Comparison of ENCODE assay signal across 8 cellular contexts in the genomic region with DNA sequence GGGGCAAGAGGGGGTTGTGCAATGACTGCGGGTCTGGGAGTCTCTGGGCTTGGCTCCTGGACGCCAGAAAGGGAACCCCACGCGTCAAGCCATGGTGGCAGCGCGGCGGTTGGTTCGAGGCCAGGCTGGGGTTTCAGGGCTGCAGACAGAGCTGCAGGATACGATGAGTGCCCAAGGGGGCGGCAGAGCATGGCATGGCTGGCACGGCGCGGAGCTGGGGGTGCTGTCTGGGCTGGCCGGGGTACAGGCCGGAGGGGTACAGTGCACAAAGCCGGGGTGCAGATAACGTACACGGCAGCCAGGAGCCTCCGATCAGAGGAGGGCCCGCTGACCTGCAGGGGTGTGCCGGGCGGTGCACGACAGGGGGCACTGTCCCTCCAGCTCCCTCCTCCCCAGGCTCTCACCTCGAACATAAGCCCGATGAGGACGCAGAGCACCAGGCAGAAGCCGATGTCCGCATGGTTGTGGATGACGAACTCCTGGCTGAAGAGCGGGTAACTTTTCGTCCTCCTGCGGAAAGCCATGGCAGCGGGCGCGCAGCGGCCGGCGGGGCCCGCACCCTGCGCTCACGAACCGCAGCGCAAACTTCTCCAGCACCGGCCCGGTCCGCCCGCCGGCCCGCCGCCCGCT. TPM values are rescaled to one million over a fixed set of nuclear protein-coding genes. Genes with fewer than 3 reads are reported as not detected.
DNase-seq lines count a peak whose midpoint lies in the region; ATAC-seq and TF ChIP-seq lines count a peak whose summit lies in the region.

No MANE protein-coding gene starts in this region.

- no peak overlapping the region for H2BK120ac ChIP-seq in neuronal stem cell (ENCODE audit: low read depth, low read length)

- CTCF ChIA-PET in PC-3 (lab: Charles Lee): interaction anchor here (0.6 to 1.1 kb wide), 2 partner anchors 59 to 161 kb away, joined by 3 read pairs; no protein-coding TSS in a partner anchor

- ATAC-seq in GM19328 (IDR thresholded peaks at IDR 0.05; ENCODE audit: unreplicated experiment) (peak; percentile 47), HG03442 (IDR thresholded peaks at IDR 0.05; ENCODE audit: unreplicated experiment) (peak; percentile 56), PC-3 (peak; percentile 77)

- DNase-seq in COLO668 (lab: John Stamatoyannopoulos, UW; ENCODE audit: unreplicated experiment) (peak; percentile 68), PC-3 (peak; percentile 69), fibroblast of villous mesenchyme (ENCODE audit: low read depth) (peak; percentile 84), neuronal stem cell (ENCODE audit: low spot score) (peak; percentile 63), tibial artery (peak; percentile 69 to 84)
- no peak for DNase-seq in activated T-helper 1 cell treated with anti-CD3 and anti-CD28 coated beads, Interleukin-12 subunit alpha, Interleukin-12 subunit beta, Interleukin-2, Interleukin-4 antibody, amounts not matched to agents 30 ng/mL and 10 ng/mL and 1 ng/mL, durations not matched to agents 14 hours and 24 hours and 36 hours (ENCODE audit: low spot score)

- H3K4me3 ChIP-seq in PC-3 (ENCODE audit: low read length): peak overlapping the region; percentile 83
- H3K4me3 ChIP-seq in fibroblast of villous mesenchyme (ENCODE audit: low read depth, low read length): peak overlapping the region; percentile 86
- H3K4me3 ChIP-seq in neuronal stem cell (ENCODE audit: low read length in 2 of 2): peak overlapping the region; percentile 65 to 89
- peak overlapping the region; percentile 70 to 94 for H3K4me3 ChIP-seq in tibial artery

- peak overlapping the region; percentile 82 for H2AK5ac ChIP-seq in neuronal stem cell (ENCODE audit: low read depth, low read length)

- POLR2A ChIA-PET in PC-3 (lab: Charles Lee; ENCODE audit: unreplicated experiment): no interaction called here

- H3K14ac ChIP-seq in neuronal stem cell (ENCODE audit: low read length): peak overlapping the region; percentile 73

- peak overlapping the region; percentile 78 for H3K23ac ChIP-seq in neuronal stem cell (ENCODE audit: low read depth, low read length, poor library complexity)

- peaks cover 14% of the 10 kb centered on the region for H3K27me3 Mint-ChIP-seq in activated T-helper 1 cell treated with anti-CD3 and anti-CD28 coated beads, Interleukin-12 subunit alpha, Interleukin-12 subunit beta, Interleukin-2, Interleukin-4 antibody, amounts not matched to agents 30 ng/mL and 10 ng/mL and 1 ng/mL, durations not matched to agents 14 hours and 24 hours and 36 hours (ENCODE audit: insufficient read depth)

- H3K79me1 ChIP-seq in neuronal stem cell (ENCODE audit: low read depth, low read length): peaks cover 2% of the 10 kb centered on the region

- no TSS peak for BruUV-seq in PC-3 (replicated peaks; lab: Mats Ljungman, UMichigan)

- H3K4me3 Mint-ChIP-seq in activated T-helper 1 cell treated with anti-CD3 and anti-CD28 coated beads, Interleukin-12 subunit alpha, Interleukin-12 subunit beta, Interleukin-2, Interleukin-4 antibody, amounts not matched to agents 30 ng/mL and 10 ng/mL and 1 ng/mL, durations not matched to agents 14 hours and 24 hours and 36 hours: peak overlapping the region; percentile 79

- H3K4me1 Mint-ChIP-seq in activated T-helper 1 cell treated with anti-CD3 and anti-CD28 coated beads, Interleukin-12 subunit alpha, Interleukin-12 subunit beta, Interleukin-2, Interleukin-4 antibody, amounts not matched to agents 30 ng/mL and 10 ng/mL and 1 ng/mL, durations not matched to agents 14 hours and 24 hours and 36 hours (ENCODE audit: low read depth): peaks cover 39% of the 10 kb centered on the region

- no peaks in the 10 kb centered on the region for H3K9me2 ChIP-seq in PC-3 (replicated peaks; ENCODE audit: low read length)

- peaks cover 9% of the 10 kb centered on the region; the same call in 1 of the 2 replicates for H4K20me1 ChIP-seq in PC-3 (ENCODE audit: low read length)

- peaks cover 2% of the 10 kb centered on the region for H3K36me3 Mint-ChIP-seq in activated T-helper 1 cell treated with anti-CD3 and anti-CD28 coated beads, Interleukin-12 subunit alpha, Interleukin-12 subunit beta, Interleukin-2, Interleukin-4 antibody, amounts not matched to agents 30 ng/mL and 10 ng/mL and 1 ng/mL, durations not matched to agents 14 hours and 24 hours and 36 hours (ENCODE audit: low read depth)

- H3K79me2 ChIP-seq in PC-3 (ENCODE audit: low read length): peaks cover 52% of the 10 kb centered on the region

- H2BK15ac ChIP-seq in neuronal stem cell (ENCODE audit: low read length): peak overlapping the region; percentile 73

- H2BK5ac ChIP-seq in neuronal stem cell (ENCODE audit: low read length): peak overlapping the region; percentile 70

- H3K27ac ChIP-seq in PC-3 (ENCODE audit: low read length) (no peak overlapping the region), neuronal stem cell (replicated peaks; ENCODE audit: low read length) (peak overlapping the region; percentile 52), tibial artery (peak overlapping the region; percentile 98 to 99)

- no CpG with 5 or more reads among the region's 51 CpGs for WGBS in neuronal stem cell (ENCODE audit: extremely low coverage in 2 of 2, insufficient read length in 2 of 2, insufficient replicate concordance in 1 of 2), 2 donors

- H2AFZ ChIP-seq in PC-3 (ENCODE audit: low read length) (peak overlapping the region; percentile 88), neuronal stem cell (ENCODE audit: low read length) (peak overlapping the region; percentile 94)

- H3K18ac ChIP-seq in neuronal stem cell (ENCODE audit: low read length): peak overlapping the region; percentile 93

- peak overlapping the region; percentile 60 for H3K4ac ChIP-seq in neuronal stem cell (ENCODE audit: low read length)

- H3F3A ChIP-seq in PC-3 (ENCODE audit: low read length, unreplicated experiment): no peaks in the 10 kb centered on the region

- H3K27me3 ChIP-seq in PC-3 (ENCODE audit: low read length): no peaks in the 10 kb centered on the region
- no peaks in the 10 kb centered on the region for H3K27me3 ChIP-seq in neuronal stem cell (ENCODE audit: control insufficient read depth in 3 of 3, insufficient read depth in 3 of 3, low read depth in 1 of 3, low read length in 3 of 3)
- no peaks in the 10 kb centered on the region for H3K27me3 ChIP-seq in tibial artery

- H3K9ac ChIP-seq in PC-3 (ENCODE audit: low read length): peak overlapping the region; percentile 57
- H3K9ac ChIP-seq in neuronal stem cell (ENCODE audit: low read depth, low read length, poor library complexity): peak overlapping the region; percentile 93

- peaks cover 33% of the 10 kb centered on the region for H3K4me1 ChIP-seq in PC-3 (ENCODE audit: insufficient read depth, low read length)
- H3K4me1 ChIP-seq in neuronal stem cell (ENCODE audit: control insufficient read depth in 2 of 2, insufficient read depth in 1 of 2, low read depth in 1 of 2, low read length in 2 of 2): peaks cover 22 to 31% of the 10 kb centered on the region in 2 donors
- H3K4me1 ChIP-seq in tibial artery: peaks cover 0 to 52% (median 40%) of the 10 kb centered on the region in 4 donors

- intact Hi-C loops in PC-3 (cut with micrococcal nuclease) (loop anchor here (1.0 to 2.0 kb wide), 3 partner anchors 72 to 160 kb away; no protein-coding TSS in a partner anchor), tibial artery (cut with DNase I; ENCODE audit: low total_unique reads) (loop anchor here (2.0 to 10.0 kb wide), 4 partner anchors 22 to 418 kb away; a partner anchor contains a TSS)
- intact Hi-C loops in activated T-helper 1 cell treated with anti-CD3 and anti-CD28 coated beads, Interleukin-12 subunit alpha, Interleukin-12 subunit beta, Interleukin-2, Interleukin-4 antibody, amounts not matched to agents 30 ng/mL and 10 ng/mL and 1 ng/mL, durations not matched to agents 14 hours and 24 hours and 36 hours (cut with micrococcal nuclease): loop anchor here (1.0 to 5.0 kb wide), 5 partner anchors 84 to 349 kb away; a partner anchor contains a TSS

- H4K91ac ChIP-seq in neuronal stem cell (ENCODE audit: low read depth, low read length, poor library complexity): no peak overlapping the region

- H2BK12ac ChIP-seq in neuronal stem cell (ENCODE audit: low read length): no peak overlapping the region

- peak overlapping the region; percentile 84 for H3K4me2 ChIP-seq in PC-3 (ENCODE audit: low read length)
- peak overlapping the region; percentile 85 for H3K4me2 ChIP-seq in neuronal stem cell (ENCODE audit: insufficient read depth, low read length, poor library complexity, severe bottlenecking)

- H3K27ac Mint-ChIP-seq in activated T-helper 1 cell treated with anti-CD3 and anti-CD28 coated beads, Interleukin-12 subunit alpha, Interleukin-12 subunit beta, Interleukin-2, Interleukin-4 antibody, amounts not matched to agents 30 ng/mL and 10 ng/mL and 1 ng/mL, durations not matched to agents 14 hours and 24 hours and 36 hours: peak overlapping the region; percentile 66

- H3K36me3 ChIP-seq in PC-3 (ENCODE audit: low read depth, low read length) (no peaks in the 10 kb centered on the region), neuronal stem cell (replicated peaks in 1 of 2; ENCODE audit: control insufficient read depth in 2 of 2, insufficient read depth in 2 of 2, low read length in 2 of 2) (peaks cover 0 to 5% of the 10 kb centered on the region in 2 donors), tibial artery (no peaks in the 10 kb centered on the region)

- TF ChIP-seq CTCF in PC-3 (conservative IDR thresholded peaks at IDR 0.05; ENCODE audit: low read depth, low read length) (peak; percentile 71), fibroblast of villous mesenchyme (IDR thresholded peaks at IDR 0.05; ENCODE audit: insufficient read depth, low read depth, low read length) (peak; percentile 61), tibial artery (IDR thresholded peaks at IDR 0.05) (peak; percentile 55 to 56)

- no peak overlapping the region for H4K8ac ChIP-seq in neuronal stem cell (ENCODE audit: low read depth, low read length)

- no peaks in the 10 kb centered on the region for H3K9me3 Mint-ChIP-seq in activated T-helper 1 cell treated with anti-CD3 and anti-CD28 coated beads, Interleukin-12 subunit alpha, Interleukin-12 subunit beta, Interleukin-2, Interleukin-4 antibody, amounts not matched to agents 30 ng/mL and 10 ng/mL and 1 ng/mL, durations not matched to agents 14 hours and 24 hours and 36 hours

- H3K9me3 ChIP-seq in PC-3 (ENCODE audit: low read length): no peaks in the 10 kb centered on the region
- peaks cover 1 to 2% of the 10 kb centered on the region in 2 donors for H3K9me3 ChIP-seq in neuronal stem cell (replicated peaks in 1 of 2; ENCODE audit: control insufficient read depth in 2 of 2, insufficient read depth in 1 of 2, low read depth in 1 of 2, low read length in 2 of 2)
- no peaks in the 10 kb centered on the region for H3K9me3 ChIP-seq in tibial artery

RNA-seq across cellular contexts. Expression of a gene that starts 0.4 kb away (rescaled TPM):
- 17.7 and 19.6 TPM in 2 replicates for total RNA-seq in PC-3 (2014; rRNA removed)
- total RNA-seq in activated T-helper 1 cell treated with anti-CD3 and anti-CD28 coated beads, Interleukin-12 subunit alpha, Interleukin-12 subunit beta, Interleukin-2, Interleukin-4 antibody, amounts not matched to agents 30 ng/mL and 10 ng/mL and 1 ng/mL, durations not matched to agents 14 hours and 24 hours and 36 hours: 2.1 and 2.5 TPM in 2 replicates
- 159 and 196 TPM in 2 replicates for total RNA-seq in fibroblast of villous mesenchyme
- 13.2 TPM for polyA plus RNA-seq in neuronal stem cell (2013, experiment 1 of 2)
- polyA plus RNA-seq in neuronal stem cell (2013, experiment 2 of 2): 14.0 TPM
